In genomic region chr16:3443108-3444031, GRCh38 we compare ENCODE assay signal across 8 cellular contexts. TPM values are rescaled to one million over a fixed set of nuclear protein-coding genes. Genes with fewer than 3 reads are reported as not detected.
DNase-seq lines count a peak whose midpoint lies in the region; ATAC-seq and TF ChIP-seq lines count a peak whose summit lies in the region.

TSS of gene NAA60 (plus strand) at chr16:3443680. CDS start at chr16:3476228, 32,548 bp downstream.
TSS of gene ZNF597 (minus strand) at chr16:3443504. CDS start at chr16:3443153, 351 bp downstream.

- peaks cover 24% of the 10 kb centered on the region for H3K4me1 Mint-ChIP-seq in CD4-positive, alpha-beta T cell (ENCODE audit: low read depth)
- H3K4me1 Mint-ChIP-seq in activated T-cell treated with anti-CD3 and anti-CD28 coated beads, Interleukin-2, amount 50 U/mL, for 72 hours (ENCODE audit: low read depth) = peaks cover 13% of the 10 kb centered on the region

- H3K4me3 ChIP-seq in esophagus squamous epithelium (peak within 1 kb of the TSS; percentile 50 to 73 (median 56)), muscle layer of duodenum (ENCODE audit: low read depth in 1 of 2, low read length in 2 of 2) (peak within 1 kb of the TSS; percentile 77 to 84)

- H3K4me1 ChIP-seq in esophagus squamous epithelium = peaks cover 0 to 21% (median 6%) of the 10 kb centered on the region in 3 donors
- H3K4me1 ChIP-seq in muscle layer of duodenum (ENCODE audit: control insufficient read depth in 1 of 2, insufficient read depth in 2 of 2, low read length in 2 of 2) = peaks cover 0 to 8% of the 10 kb centered on the region in 2 donors

- H3K36me3 ChIP-seq in esophagus squamous epithelium (peaks cover 0 to 38% (median 0%) of the 10 kb centered on the region in 3 donors), muscle layer of duodenum (ENCODE audit: control insufficient read depth in 1 of 2, insufficient read depth in 2 of 2, low read length in 2 of 2) (peaks cover 0 to 23% of the 10 kb centered on the region in 2 donors)

- no peaks in the 10 kb centered on the region for H3K27me3 ChIP-seq in CD4-positive, alpha-beta T cell (ENCODE audit: control insufficient read depth, insufficient read depth, low read length)
- no peaks in the 10 kb centered on the region for H3K27me3 ChIP-seq in esophagus squamous epithelium
- H3K27me3 ChIP-seq in muscle layer of duodenum (ENCODE audit: low read depth, low read length) = no peaks in the 10 kb centered on the region

- peak within 1 kb of the TSS; percentile 98 for H3K4me3 Mint-ChIP-seq in CD4-positive, alpha-beta T cell
- peak within 1 kb of the TSS; percentile 95 to 99 for H3K4me3 Mint-ChIP-seq in activated T-cell treated with anti-CD3 and anti-CD28 coated beads, Interleukin-2, amount 50 U/mL, for 72 hours

- no peaks in the 10 kb centered on the region for H3K27me3 Mint-ChIP-seq in CD4-positive, alpha-beta T cell
- H3K27me3 Mint-ChIP-seq in activated T-cell treated with anti-CD3 and anti-CD28 coated beads, Interleukin-2, amount 50 U/mL, for 72 hours (ENCODE audit: low read depth) = no peaks in the 10 kb centered on the region

- CTCF ChIA-PET in CD4-positive, alpha-beta T cell (lab: Charles Lee) = interaction anchor here (0.5 to 2.4 kb wide), 3 partner anchors 14 to 138 kb away, joined by 3 to 11 read pairs (median 3); partner anchors contain the start of genes TIGD7 and ZNF75A

- H3K27ac ChIP-seq in CD4-positive, alpha-beta T cell (ENCODE audit: low read depth, low read length) = peak within 1 kb of the TSS; percentile 79
- peak within 1 kb of the TSS; percentile 77 to 83 (median 82) for H3K27ac ChIP-seq in esophagus squamous epithelium
- peak within 1 kb of the TSS; percentile 87 for H3K27ac ChIP-seq in muscle layer of duodenum (ENCODE audit: low read length)

- ATAC-seq in CD4-positive, alpha-beta T cell (ENCODE audit: poor library complexity) = peak; percentile 90
- peak; percentile 90 for ATAC-seq in GM19463 (IDR thresholded peaks at IDR 0.05; ENCODE audit: unreplicated experiment)
- peak; percentile 91 to 92 for ATAC-seq in activated T-cell treated with anti-CD3 and anti-CD28 coated beads, Interleukin-2, amount 50 U/mL, for 72 hours (replicated peaks in 1 of 2)

- peak; percentile 50 to 76 (median 62) for DNase-seq in CD4-positive, alpha-beta T cell
- DNase-seq in HT1080 (ENCODE audit: low read depth) = peak; percentile 91
- peak; percentile 66 for DNase-seq in OCI-M2 (lab: John Stamatoyannopoulos, UW; ENCODE audit: unreplicated experiment)
- DNase-seq in activated T-cell treated with anti-CD3 and anti-CD28 coated beads, Interleukin-2, amount 50 U/mL, for 72 hours = peak; percentile 82 to 89
- no peak for DNase-seq in esophagus squamous epithelium (lab: John Stamatoyannopoulos, UW)
- peak; percentile 71 to 74 for DNase-seq in stimulated activated CD8-positive, alpha-beta memory T cell treated with anti-CD3 and anti-CD28 coated beads, Interleukin-7, amount 100 ng/mL, for 4 hours (ENCODE audit: low read depth in 2 of 2)

- peaks cover 6% of the 10 kb centered on the region for H3K9me3 ChIP-seq in CD4-positive, alpha-beta T cell (ENCODE audit: control insufficient read depth, low read length)
- H3K9me3 ChIP-seq in esophagus squamous epithelium = peaks cover 0 to 27% (median 6%) of the 10 kb centered on the region in 3 donors
- H3K9me3 ChIP-seq in muscle layer of duodenum (ENCODE audit: control insufficient read depth in 1 of 2, low read length in 2 of 2) = peaks cover 4% of the 10 kb centered on the region in 2 donors

- intact Hi-C loops in CD4-positive, alpha-beta T cell (cut with DNase I, micrococcal nuclease) = loop anchor here in 1 of 2 experiments (1.0 to 10.0 kb wide), 3 partner anchors 42 to 289 kb away; partner anchors contain the start of genes TIGD7, ZNF174, ZNF75A and ZSCAN32
- intact Hi-C loops in esophagus squamous epithelium (cut with DNase I) = no loop called here

- POLR2A ChIA-PET in CD4-positive, alpha-beta T cell (lab: Charles Lee) = interaction anchor here (0.9 to 2.9 kb wide), 12 partner anchors 14 to 423 kb away, joined by 3 to 28 read pairs (median 6); partner anchors contain the start of genes CLUAP1, SLX4, TIGD7 and TNFRSF12A

- TF ChIP-seq CTCF in CD4-positive, alpha-beta T cell (IDR thresholded peaks at IDR 0.05) = no peak
- TF ChIP-seq CTCF in esophagus squamous epithelium (IDR thresholded peaks at IDR 0.05) = no peak

- TF ChIP-seq POLR2A in esophagus squamous epithelium (IDR thresholded peaks at IDR 0.05) = no peak

- H3K27ac Mint-ChIP-seq in CD4-positive, alpha-beta T cell = peak within 1 kb of the TSS; percentile 95
- peak within 1 kb of the TSS; percentile 99 for H3K27ac Mint-ChIP-seq in activated T-cell treated with anti-CD3 and anti-CD28 coated beads, Interleukin-2, amount 50 U/mL, for 72 hours

- H3K36me3 Mint-ChIP-seq in CD4-positive, alpha-beta T cell (ENCODE audit: low read depth) = peaks cover 49% of the 10 kb centered on the region
- peaks cover 23 to 26% of the 10 kb centered on the region in 2 donors for H3K36me3 Mint-ChIP-seq in activated T-cell treated with anti-CD3 and anti-CD28 coated beads, Interleukin-2, amount 50 U/mL, for 72 hours (ENCODE audit: insufficient read depth in 2 of 2)

- WGBS in esophagus squamous epithelium, 2 donors = 36 to 50% methylated on average over 14 to 40 of the region's 61 CpGs

- H3K9me3 Mint-ChIP-seq in CD4-positive, alpha-beta T cell = peaks cover 6% of the 10 kb centered on the region
- H3K9me3 Mint-ChIP-seq in activated T-cell treated with anti-CD3 and anti-CD28 coated beads, Interleukin-2, amount 50 U/mL, for 72 hours = peaks cover 3 to 4% of the 10 kb centered on the region in 2 donors

RNA-seq across cellular contexts. Expression of gene NAA60, which starts in this region (rescaled TPM):
- 10 to 100 TPM; 27.2 to 27.8 TPM for total RNA-seq in CD4-positive, alpha-beta T cell
- 11.9 and 23.5 TPM in 2 replicates for total RNA-seq in HT1080 (2014; rRNA removed; shearing (Covaris generic))
- 53.8 and 54.1 TPM in 2 replicates for polyA plus RNA-seq in HT1080 (2015; cell fraction: cytosol; rRNA removed)
- polyA plus RNA-seq in HT1080 (2015; cell fraction: nucleus; rRNA removed) = 36.7 and 47.0 TPM in 2 replicates
- total RNA-seq in activated T-cell treated with anti-CD3 and anti-CD28 coated beads, Interleukin-2, amount 50 U/mL, for 72 hours = 10 to 100 TPM; 58.5 to 69.7 TPM
- 10 to 100 TPM; 21.0 to 31.6 (median 23.7) TPM for total RNA-seq in esophagus squamous epithelium

RNA-seq across cellular contexts. Expression of gene ZNF597, which starts in this region (rescaled TPM):
- total RNA-seq in CD4-positive, alpha-beta T cell = 1 to 10 TPM; 2.3 to 2.5 TPM
- 1.4 and 2.1 TPM in 2 replicates for total RNA-seq in HT1080 (2014; rRNA removed; shearing (Covaris generic))
- 1.2 and 1.5 TPM in 2 replicates for polyA plus RNA-seq in HT1080 (2015; cell fraction: cytosol; rRNA removed)
- polyA plus RNA-seq in HT1080 (2015; cell fraction: nucleus; rRNA removed) = 2.6 and 2.9 TPM in 2 replicates
- total RNA-seq in activated T-cell treated with anti-CD3 and anti-CD28 coated beads, Interleukin-2, amount 50 U/mL, for 72 hours = 1 to 10 TPM; 3.8 to 4.5 TPM
- total RNA-seq in esophagus squamous epithelium = 1 to 10 TPM in 3 of 4 donors, under 1 TPM in 1; 0.68 to 2.1 (median 1.0) TPM
